1 cellular context compared by ENCODE assay signal in genomic region chr4:28772066-28772465, GRCh38.
TF ChIP-seq lines count a peak whose summit lies in the region.

No MANE protein-coding gene starts in this region.

TF ChIP-seq in SK-N-SH, 30 proteins besides CTCF, POLR2A, EP300 and RAD21 (continued from another document):
- 0 out of 2 replicates have a peak, but pooled peaks have one; percentile 9 for TF ChIP-seq USF1 (IDR thresholded peaks at IDR 0.05; ENCODE audit: borderline replicate concordance, low read depth)
